Comparison of ENCODE assay signal across 10 cellular contexts in genomic region chr10:102832248-102832647, GRCh38. TPM values are rescaled to one million over a fixed set of nuclear protein-coding genes. Genes with fewer than 3 reads are reported as not detected.
"Had no signal": no experiment of that assay in that cellular context is flagged by ENCODE, and none has a peak within 500 bp of the region (broad histone marks: within the 10 kb centered on the region; RNA-seq: fewer than 3 reads in every experiment).

No MANE protein-coding gene starts in this region.

- H3K4me1 ChIP-seq: HAP-1 had no signal

- H3K9me3 ChIP-seq: HAP-1 had no signal

- H3K9me3 Mint-ChIP-seq: HFFc6 had no signal

- H3K4me1 Mint-ChIP-seq: GM23338 had no signal

- H3K36me3 ChIP-seq: HAP-1 had no signal

- H3K4me2 ChIP-seq: GM23338 had no signal

- FAIRE-seq: K562 had no signal

- ATAC-seq: GM23338, HCT116, K562 had no signal

- H3K4me3 ChIP-seq: GM23338, HAP-1, K562 had no signal

- H3K4me3 Mint-ChIP-seq: GM23338, HFFc6 had no signal

- DNase-seq: H7, KG1 had no signal

- H2AFZ ChIP-seq: GM23338 had no signal

- H3K27ac Mint-ChIP-seq: GM23338 had no signal

RNA-seq across cellular contexts. Expression of gene CYP17A1, which starts 5.0 kb away (rescaled TPM):
- total RNA-seq: GM23338, H4, H7, HFFc6, HT-29, IMR-90 had no signal
- polyA plus RNA-seq: GM23338, IMR-90, K562 had no signal

RNA-seq across cellular contexts. Expression of gene AS3MT, which starts 37.0 kb away (rescaled TPM):
- total RNA-seq: H4, HT-29 had no signal
